ENCODE assay signal across 8 cellular contexts in the genomic region with DNA sequence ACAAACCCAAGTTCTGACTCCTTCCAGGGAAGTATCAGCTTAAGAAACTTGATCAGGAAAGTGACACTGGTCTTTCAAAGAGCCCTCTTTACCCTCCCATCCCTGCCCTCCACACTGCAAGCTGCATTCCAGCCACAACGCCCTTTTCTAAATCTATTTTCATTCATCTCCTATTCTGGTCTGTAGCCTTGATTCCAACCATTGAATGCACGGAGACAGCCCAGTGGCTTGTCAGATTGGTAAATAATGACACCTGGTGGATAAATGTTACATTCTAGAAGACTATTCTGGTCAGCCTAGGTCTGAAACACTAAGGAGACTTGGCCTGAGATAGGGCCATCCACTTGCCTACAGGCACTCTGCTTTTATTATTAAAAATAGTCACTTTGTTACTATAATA. TPM values are rescaled to one million over a fixed set of nuclear protein-coding genes. Genes with fewer than 3 reads are reported as not detected.
DNase-seq lines count a peak whose midpoint lies in the region; TF ChIP-seq lines count a peak whose summit lies in the region.

No MANE protein-coding gene starts in this region.

- peak overlapping the region in 1 of 2 donors; percentile 44 for H3K27ac ChIP-seq in ascending aorta

- no peaks in the 10 kb centered on the region for H3K36me3 ChIP-seq in ascending aorta

- H3K27me3 ChIP-seq in ascending aorta, result no peaks in the 10 kb centered on the region

- intact Hi-C loops in ascending aorta (cut with DNase I), result loop anchor here (1.0 to 2.0 kb wide), 2 partner anchors 40 to 150 kb away; a partner anchor contains a TSS

- TF ChIP-seq CTCF in ascending aorta (IDR thresholded peaks at IDR 0.05), result peak; percentile 41 to 75 (median 62)

- H3K4me3 ChIP-seq in ascending aorta, result no peak overlapping the region

- no peaks in the 10 kb centered on the region for H3K9me3 ChIP-seq in ascending aorta

- DNase-seq in COLO829 (ENCODE audit: low spot score), result peak; percentile 81
- peak; percentile 42 for DNase-seq in HuH-7 (ENCODE audit: low spot score)
- no peak for DNase-seq in ascending aorta (ENCODE audit: low spot score in 2 of 2)
- DNase-seq in iPS-NIHi7 (ENCODE audit: extremely low spot score), result peak; percentile 75
- DNase-seq in activated effector memory CD4-positive, alpha-beta T cell treated with anti-CD3 and anti-CD28 coated beads, Interleukin-2, amount 50 U/mL, for 16 hours, result no peak
- no peak for DNase-seq in NCI-H345 (lab: John Stamatoyannopoulos, UW)
- DNase-seq in activated naive CD4-positive, alpha-beta T cell (lab: John Stamatoyannopoulos, UW), result no peak
- no peak for DNase-seq in activated CD4-positive, CD25-positive, alpha-beta regulatory T cell (lab: John Stamatoyannopoulos, UW)

- peaks cover 0 to 24% of the 10 kb centered on the region in 2 donors for H3K4me1 ChIP-seq in ascending aorta

RNA-seq across cellular contexts. Expression of a gene that starts 20.9 kb away (rescaled TPM):
- 2.3 TPM for total RNA-seq in ascending aorta

RNA-seq across cellular contexts. Expression of a gene that starts 22.9 kb away (rescaled TPM):
- total RNA-seq in ascending aorta, result not detected

RNA-seq across cellular contexts. Expression of a gene that starts 28.1 kb away (rescaled TPM):
- total RNA-seq in ascending aorta, result 33.7 TPM

RNA-seq across cellular contexts. Expression of a gene that starts 28.2 kb away (rescaled TPM):
- total RNA-seq in ascending aorta, result 2.6 TPM

RNA-seq across cellular contexts. Expression of a gene that starts 39.8 kb away (rescaled TPM):
- total RNA-seq in ascending aorta, result not detected

Comparison
In these comparisons a context has a peak if more than half of its experiments do, and no peak if none do; other contexts are left out.
1. DNase-seq: peak in COLO829 (single experiment), HuH-7 (single experiment) and iPS-NIHi7 (single experiment); none in ascending aorta (0 of 2), activated effector memory CD4-positive, alpha-beta T cell treated with anti-CD3 and anti-CD28 coated beads, Interleukin-2, amount 50 U/mL, for 16 hours (single experiment), NCI-H345 (single experiment), activated naive CD4-positive, alpha-beta T cell (0 of 4) and activated CD4-positive, CD25-positive, alpha-beta regulatory T cell (0 of 4).